In genomic region chr3:159894386-159894785, GRCh38 we compare ENCODE assay signal across 16 cellular contexts. TPM values are rescaled to one million over a fixed set of nuclear protein-coding genes. Genes with fewer than 3 reads are reported as not detected.
"Had no signal": no experiment of that assay in that cellular context is flagged by ENCODE, and none has a peak within 500 bp of the region (broad histone marks: within the 10 kb centered on the region; RNA-seq: fewer than 3 reads in every experiment).

No MANE protein-coding gene starts in this region.

- H3K27ac ChIP-seq: adrenal gland, cardiac muscle cell, colonic mucosa, foreskin keratinocyte, lower lobe of right lung, transverse colon, uterus had no signal

- H3K4me3 ChIP-seq: adrenal gland, cardiac muscle cell, colonic mucosa, lower lobe of right lung, transverse colon, uterus had no signal

- DNase-seq: activated CD4-positive, alpha-beta T cell treated with anti-CD3 and anti-CD28 coated beads for 36 hours; activated CD4-positive, alpha-beta T cell treated with anti-CD3 and anti-CD28 coated beads, Interleukin-2, amount 50 U/mL, for 48 hours; activated gamma-delta T cell; adrenal gland; colonic mucosa; foreskin keratinocyte; immature natural killer cell; kidney glomerular epithelial cell; lower lobe of right lung; stimulated activated CD4-positive, alpha-beta T cell treated with anti-CD3 and anti-CD28 coated beads, Interleukin-2, amount 100 ng/mL, for 24 hours; stimulated activated naive CD4-positive, alpha-beta T cell treated with Interleukin-2 at 50 U/mL for 16 hours; transverse colon; uterus had no signal

- H3K36me3 ChIP-seq: adrenal gland, colonic mucosa, transverse colon, uterus had no signal

- H3K27me3 ChIP-seq: adrenal gland, cardiac muscle cell, colonic mucosa, foreskin keratinocyte, transverse colon, uterus had no signal

- H3K9me3 ChIP-seq: adrenal gland, colonic mucosa, lower lobe of right lung, transverse colon, uterus had no signal

- ATAC-seq: activated CD4-positive, alpha-beta T cell treated with anti-CD3 and anti-CD28 coated beads for 36 hours; activated naive CD4-positive, alpha-beta T cell treated with anti-CD3 and anti-CD28 coated beads, Interleukin-2, amount 50 U/mL, for 72 hours; foreskin keratinocyte; lower lobe of right lung; WTC11 had no signal

- H3K4me1 ChIP-seq: colonic mucosa, foreskin keratinocyte, uterus had no signal

RNA-seq across cellular contexts. Expression of gene SCHIP1, which starts 54.7 kb away (rescaled TPM):
- total RNA-seq: activated CD4-positive, alpha-beta T cell treated with anti-CD3 and anti-CD28 coated beads for 36 hours; activated naive CD4-positive, alpha-beta T cell treated with anti-CD3 and anti-CD28 coated beads, Interleukin-2, amount 50 U/mL, for 72 hours had no signal
- polyA plus RNA-seq: immature natural killer cell had no signal
